Comparison of ENCODE assay signal across 7 cellular contexts in genomic region chr19:48806518-48806817, GRCh38. TPM values are rescaled to one million over a fixed set of nuclear protein-coding genes. Genes with fewer than 3 reads are reported as not detected.
DNase-seq lines count a peak whose midpoint lies in the region; ATAC-seq and TF ChIP-seq lines count a peak whose summit lies in the region.
"Had no signal": no experiment of that assay in that cellular context is flagged by ENCODE, and none has a peak within 500 bp of the region (broad histone marks: within the 10 kb centered on the region; RNA-seq: fewer than 3 reads in every experiment).

No MANE protein-coding gene starts in this region.

- H3K27ac Mint-ChIP-seq in CD8-positive, alpha-beta T cell: no peak overlapping the region

- no peak overlapping the region for H3K4me3 ChIP-seq in CD8-positive, alpha-beta T cell (ENCODE audit: low read depth, low read length)
- no peak overlapping the region for H3K4me3 ChIP-seq in spleen

- H3K4me1 ChIP-seq in CD8-positive, alpha-beta T cell (ENCODE audit: insufficient read depth, low read length): peaks cover 11% of the 10 kb centered on the region
- H3K4me1 ChIP-seq in foreskin keratinocyte (no peaks in the 10 kb centered on the region), spleen (peaks cover 11 to 25% (median 16%) of the 10 kb centered on the region in 6 donors)

- no peak for TF ChIP-seq CTCF in CD8-positive, alpha-beta T cell (IDR thresholded peaks at IDR 0.05)
- TF ChIP-seq CTCF in foreskin keratinocyte (conservative IDR thresholded peaks at IDR 0.05): no peak
- no peak for TF ChIP-seq CTCF in spleen (IDR thresholded peaks at IDR 0.05 in 8 of 11, conservative IDR thresholded peaks at IDR 0.05 in 3 of 11)

- intact Hi-C loops in CD8-positive, alpha-beta T cell (cut with DNase I, micrococcal nuclease): no loop called here
- intact Hi-C loops in spleen (cut with DNase I; ENCODE audit: low total_unique reads): no loop called here

- no peak overlapping the region for H3K4me3 Mint-ChIP-seq in CD8-positive, alpha-beta T cell

- no peaks in the 10 kb centered on the region for H3K36me3 ChIP-seq in CD8-positive, alpha-beta T cell (ENCODE audit: insufficient read depth, low read length)
- H3K36me3 ChIP-seq in spleen: peaks cover 0 to 13% (median 0%) of the 10 kb centered on the region in 6 donors

- H3K27me3 Mint-ChIP-seq in CD8-positive, alpha-beta T cell (ENCODE audit: low read depth): no peaks in the 10 kb centered on the region

- DNase-seq in CD8-positive, alpha-beta T cell: peak in 4 of 7 experiments; percentile 27 to 53 (median 44)
- DNase-seq in NCI-H1930 (lab: John Stamatoyannopoulos, UW): peak; percentile 31 to 65
- no peak for DNase-seq in foreskin keratinocyte
- DNase-seq in dermis blood vessel endothelial cell: no peak
- no peak for DNase-seq in DMS153 treated with DMSO at 0.1 percent for 48 hours (lab: John Stamatoyannopoulos, UW; ENCODE audit: unreplicated experiment)
- DNase-seq in spleen: no peak
- DNase-seq: NCI-H1694 treated with DMSO at 0.1 percent for 48 hours had no signal

- peak; percentile 76 for ATAC-seq in CD8-positive, alpha-beta T cell
- peak; percentile 42 for ATAC-seq in foreskin keratinocyte

- CTCF ChIA-PET in CD8-positive, alpha-beta T cell (lab: Charles Lee): interaction anchor here (1.0 to 1.7 kb wide), 5 partner anchors 11 to 36 kb away, joined by 3 to 15 read pairs (median 4); partner anchors contain the start of gene HSD17B14

- H3K36me3 Mint-ChIP-seq in CD8-positive, alpha-beta T cell: peaks cover 6% of the 10 kb centered on the region

- POLR2A ChIA-PET in CD8-positive, alpha-beta T cell (lab: Charles Lee): no interaction called here

- no peak overlapping the region for H3K27ac ChIP-seq in CD8-positive, alpha-beta T cell (ENCODE audit: low read depth, low read length)
- no peak overlapping the region for H3K27ac ChIP-seq in foreskin keratinocyte
- no peak overlapping the region for H3K27ac ChIP-seq in spleen

- H3K4me1 Mint-ChIP-seq in CD8-positive, alpha-beta T cell (ENCODE audit: low read depth): peaks cover 19% of the 10 kb centered on the region

- 79 to 92% (median 85%) methylated on average over 5 of the region's 5 CpGs for whole genome bisulfite sequencing in spleen, 5 donors

- H3K9me3 ChIP-seq in CD8-positive, alpha-beta T cell (ENCODE audit: low read length): no peaks in the 10 kb centered on the region
- H3K9me3 ChIP-seq in spleen: no peaks in the 10 kb centered on the region

- no peaks in the 10 kb centered on the region for H3K9me3 Mint-ChIP-seq in CD8-positive, alpha-beta T cell

- no peaks in the 10 kb centered on the region for H3K27me3 ChIP-seq in CD8-positive, alpha-beta T cell (ENCODE audit: insufficient read depth, low read length)
- H3K27me3 ChIP-seq in foreskin keratinocyte (no peaks in the 10 kb centered on the region), spleen (replicated peaks in 1 of 7) (no peaks in the 10 kb centered on the region)

- TF ChIP-seq POLR2A in spleen (IDR thresholded peaks at IDR 0.05): no peak

RNA-seq across cellular contexts. Expression of gene BCAT2, which starts 4.4 kb away (rescaled TPM):
- 1 to 10 TPM; 7.2 to 8.2 TPM for total RNA-seq in CD8-positive, alpha-beta T cell
- 40.9 and 42.9 TPM in 2 replicates for total RNA-seq in foreskin keratinocyte
- 52.5 and 56.8 TPM in 2 replicates for polyA plus RNA-seq in foreskin keratinocyte
- 40.7 and 56.7 TPM in 2 replicates for total RNA-seq in dermis blood vessel endothelial cell
- total RNA-seq in spleen: 10 to 100 TPM; 15.5 to 25.3 (median 20.4) TPM
- polyA plus RNA-seq in spleen: 10 to 100 TPM; 25.5 to 31.7 (median 29.4) TPM

RNA-seq across cellular contexts. Expression of gene HSD17B14, which starts 29.8 kb away (rescaled TPM):
- total RNA-seq in CD8-positive, alpha-beta T cell: 1 to 10 TPM in 1 of 2 experiments, under 1 TPM in 1; 0.98 to 1.1 TPM
- total RNA-seq in foreskin keratinocyte: 4.0 and 4.4 TPM in 2 replicates
- polyA plus RNA-seq in foreskin keratinocyte: 7.6 and 9.6 TPM in 2 replicates
- total RNA-seq in dermis blood vessel endothelial cell: 1.5 and 8.0 TPM in 2 replicates
- total RNA-seq in spleen: 10 to 100 TPM in 3 of 7 donors, 1 to 10 TPM in 4; 2.4 to 14.7 (median 8.1) TPM
- 10 to 100 TPM; 10.1 to 16.5 (median 11.2) TPM for polyA plus RNA-seq in spleen

RNA-seq across cellular contexts. Expression of gene FGF21, which starts 51.1 kb away (rescaled TPM):
- total RNA-seq in CD8-positive, alpha-beta T cell: not detected
- total RNA-seq in foreskin keratinocyte: not detected in 2 replicates
- not detected in 2 replicates for polyA plus RNA-seq in foreskin keratinocyte
- not detected in 2 replicates for total RNA-seq in dermis blood vessel endothelial cell
- not detected for total RNA-seq in spleen
- not detected for polyA plus RNA-seq in spleen

RNA-seq across cellular contexts. Expression of gene FUT1, which starts 54.0 kb away (rescaled TPM):
- not detected for total RNA-seq in CD8-positive, alpha-beta T cell
- 8.0 and 8.2 TPM in 2 replicates for total RNA-seq in foreskin keratinocyte
- polyA plus RNA-seq in foreskin keratinocyte: 3.9 and 4.0 TPM in 2 replicates
- 8.1 and 10.9 TPM in 2 replicates for total RNA-seq in dermis blood vessel endothelial cell
- total RNA-seq in spleen: 10 to 100 TPM in 4 of 7 donors, 1 to 10 TPM in 3; 5.6 to 22.9 (median 10.0) TPM
- polyA plus RNA-seq in spleen: 1 to 10 TPM; 1.0 to 6.5 (median 2.7) TPM

RNA-seq across cellular contexts. Expression of gene IZUMO1, which starts 59.8 kb away (rescaled TPM):
- total RNA-seq in CD8-positive, alpha-beta T cell: not detected
- total RNA-seq in foreskin keratinocyte (0.28 and 0.58 TPM in 2 replicates), dermis blood vessel endothelial cell (0.17 and 0.28 TPM in 2 replicates), spleen (1 to 10 TPM in 5 of 7 donors, under 1 TPM in 1, not detected in 1; 0.84 to 5.3 (median 1.8) TPM)
- polyA plus RNA-seq in foreskin keratinocyte (0.07 and 0.18 TPM in 2 replicates), spleen (1 to 10 TPM in 1 of 3 donors, under 1 TPM in 2; 0.26 to 1.0 (median 0.50) TPM)

Comparison
In these comparisons a context has a peak if more than half of its experiments do, and no peak if none do; other contexts are left out.
1. DNase-seq: peak in CD8-positive, alpha-beta T cell (4 of 7) and NCI-H1930 (2 of 2); none in foreskin keratinocyte (0 of 2), dermis blood vessel endothelial cell (single experiment), DMS153 treated with DMSO at 0.1 percent for 48 hours (single experiment) and spleen (single experiment).